Comparison of ENCODE assay signal across 1 cellular context in genomic region chr2:30287857-30288513, GRCh38.
TF ChIP-seq lines count a peak whose summit lies in the region.

No MANE protein-coding gene starts in this region.

TF ChIP-seq in WTC11, 78 proteins besides CTCF, POLR2A, EP300 and RAD21 (continued from another document):
- TF ChIP-seq, protein P1, sequence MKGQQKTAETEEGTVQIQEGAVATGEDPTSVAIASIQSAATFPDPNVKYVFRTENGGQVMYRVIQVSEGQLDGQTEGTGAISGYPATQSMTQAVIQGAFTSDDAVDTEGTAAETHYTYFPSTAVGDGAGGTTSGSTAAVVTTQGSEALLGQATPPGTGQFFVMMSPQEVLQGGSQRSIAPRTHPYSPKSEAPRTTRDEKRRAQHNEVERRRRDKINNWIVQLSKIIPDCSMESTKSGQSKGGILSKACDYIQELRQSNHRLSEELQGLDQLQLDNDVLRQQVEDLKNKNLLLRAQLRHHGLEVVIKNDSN (CRISPR knock-in tag; IDR thresholded peaks at IDR 0.05), result no peak
- TF ChIP-seq NFYB (CRISPR knock-in tag; conservative IDR thresholded peaks at IDR 0.05; ENCODE audit: low read depth) (no peak), MYBL2 (CRISPR knock-in tag; IDR thresholded peaks at IDR 0.05) (no peak), NR3C1 (CRISPR knock-in tag; conservative IDR thresholded peaks at IDR 0.05; ENCODE audit: low read depth) (no peak)
